In the genomic region with DNA sequence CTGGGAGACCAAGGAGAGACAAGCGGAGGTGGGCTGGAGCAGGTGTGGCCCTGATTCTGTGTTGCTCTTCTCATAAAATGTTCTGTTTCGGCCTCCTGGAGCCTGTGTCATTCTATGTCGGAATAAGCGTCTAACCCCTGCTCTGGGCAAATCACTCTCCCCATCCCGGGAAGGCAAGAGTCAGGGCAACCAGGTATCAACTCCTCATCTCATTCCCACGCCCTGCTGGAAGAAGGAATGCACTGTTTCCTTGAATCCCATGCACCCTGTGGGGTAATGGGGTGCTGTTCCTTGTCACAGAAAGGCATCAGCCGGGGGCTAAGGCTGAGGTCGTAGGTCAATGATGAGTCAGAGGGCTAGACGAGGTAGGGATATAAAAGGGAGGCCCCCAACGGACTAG, we compare ENCODE assay signal across 26 cellular contexts. TPM values are rescaled to one million over a fixed set of nuclear protein-coding genes. Genes with fewer than 3 reads are reported as not detected.
DNase-seq lines count a peak whose midpoint lies in the region; ATAC-seq and TF ChIP-seq lines count a peak whose summit lies in the region.
"Had no signal": no experiment of that assay in that cellular context is flagged by ENCODE, and none has a peak within 500 bp of the region (broad histone marks: within the 10 kb centered on the region; RNA-seq: fewer than 3 reads in every experiment).

No MANE protein-coding gene starts in this region.

- no peak overlapping the region for H4K91ac ChIP-seq in mesenchymal stem cell (ENCODE audit: low read length)

- no peaks in the 10 kb centered on the region for H3K4me1 Mint-ChIP-seq in stimulated activated effector memory CD8-positive, alpha-beta T cell treated with anti-CD3 and anti-CD28 coated beads, Interleukin-12 subunit alpha, Interleukin-12 subunit beta, amount 100 ng/mL, for 72 hours

- in situ Hi-C loops in astrocyte of the cerebellum (cut with HindIII; ENCODE audit: low sequenced_read_pairs), result no loop called here

- H2AFZ ChIP-seq in mesenchymal stem cell (ENCODE audit: low read depth, low read length) (no peak overlapping the region), hepatocyte (no peak overlapping the region)

- H3K4ac ChIP-seq in mesenchymal stem cell (ENCODE audit: low read depth in 1 of 2, low read length in 2 of 2), result no peak overlapping the region

- H3K36me3 Mint-ChIP-seq in stimulated activated effector memory CD8-positive, alpha-beta T cell treated with anti-CD3 and anti-CD28 coated beads, Interleukin-12 subunit alpha, Interleukin-12 subunit beta, amount 100 ng/mL, for 72 hours, result peaks cover 16% of the 10 kb centered on the region

- H2AK5ac ChIP-seq in mesenchymal stem cell (ENCODE audit: low read length, severe bottlenecking), result no peak overlapping the region

- H3K4me3 ChIP-seq in H7 (ENCODE audit: insufficient read depth, low read depth, low read length), result no peak overlapping the region
- peak overlapping the region; percentile 20 for H3K4me3 ChIP-seq in astrocyte of the cerebellum (ENCODE audit: low read depth, low read length)
- no peak overlapping the region for H3K4me3 ChIP-seq in mesenchymal stem cell (ENCODE audit: insufficient read depth in 1 of 2, low read depth in 1 of 2, low read length in 2 of 2)
- H3K4me3 ChIP-seq in hepatocyte, result no peak overlapping the region
- H3K4me3 ChIP-seq: body of pancreas, HAP-1, SK-N-MC had no signal

- H2BK120ac ChIP-seq in mesenchymal stem cell (ENCODE audit: low read depth, low read length), result no peak overlapping the region

- TF ChIP-seq CTCF in astrocyte of the cerebellum (IDR thresholded peaks at IDR 0.05; ENCODE audit: low read depth, low read length, missing control alignments), result no peak
- no peak for TF ChIP-seq CTCF in hepatocyte (IDR thresholded peaks at IDR 0.05; ENCODE audit: poor library complexity)

- no peak overlapping the region for H3K9ac ChIP-seq in mesenchymal stem cell (ENCODE audit: low read length)

- H3K18ac ChIP-seq in mesenchymal stem cell (ENCODE audit: low read depth in 1 of 2, low read length in 2 of 2), result no peak overlapping the region

- no peak overlapping the region for H2BK5ac ChIP-seq in mesenchymal stem cell (ENCODE audit: low read depth, low read length, poor library complexity, severe bottlenecking)

- H3K4me1 ChIP-seq in mesenchymal stem cell (ENCODE audit: control insufficient read depth, insufficient read depth, low read depth, low read length) (peaks cover 16% of the 10 kb centered on the region), hepatocyte (ENCODE audit: insufficient read depth) (no peaks in the 10 kb centered on the region)
- H3K4me1 ChIP-seq: colonic mucosa, HAP-1 had no signal

- H3K9me3 Mint-ChIP-seq in stimulated activated effector memory CD8-positive, alpha-beta T cell treated with anti-CD3 and anti-CD28 coated beads, Interleukin-12 subunit alpha, Interleukin-12 subunit beta, amount 100 ng/mL, for 72 hours, result no peaks in the 10 kb centered on the region

- no peak overlapping the region for H3K4me2 ChIP-seq in mesenchymal stem cell (ENCODE audit: low read length, poor library complexity, severe bottlenecking)
- no peak overlapping the region for H3K4me2 ChIP-seq in hepatocyte

- H3K27ac Mint-ChIP-seq in stimulated activated effector memory CD8-positive, alpha-beta T cell treated with anti-CD3 and anti-CD28 coated beads, Interleukin-12 subunit alpha, Interleukin-12 subunit beta, amount 100 ng/mL, for 72 hours, result peak overlapping the region; percentile 70
- H3K27ac Mint-ChIP-seq: activated CD4-positive, alpha-beta T cell treated with anti-CD3 and anti-CD28 coated beads for 36 hours had no signal

- peak; percentile 50 for DNase-seq in H7
- DNase-seq in astrocyte of the cerebellum (ENCODE audit: low read depth), result no peak
- no peak for DNase-seq in mesenchymal stem cell
- DNase-seq in stimulated activated effector memory CD8-positive, alpha-beta T cell treated with anti-CD3 and anti-CD28 coated beads, Interleukin-12 subunit alpha, Interleukin-12 subunit beta, amount 100 ng/mL, for 72 hours (ENCODE audit: low spot score in 2 of 2), result no peak
- no peak for DNase-seq in DMS53 (lab: John Stamatoyannopoulos, UW)
- DNase-seq in GF-D8 (lab: John Stamatoyannopoulos, UW), result no peak
- DNase-seq in hepatocyte (ENCODE audit: low spot score), result no peak
- DNase-seq: activated CD4-positive, alpha-beta T cell treated with anti-CD3 and anti-CD28 coated beads for 36 hours; activated CD8-positive, alpha-beta memory T cell treated with anti-CD3 and anti-CD28 coated beads for 24 hours; activated gamma-delta T cell; activated T-cell treated with anti-CD3 and anti-CD28 coated beads, Interleukin-2, amount 50 U/mL, for 1 hour; body of pancreas; colonic mucosa; kidney glomerular epithelial cell; NCI-H1092; NCI-H187 treated with DMSO at 0.1 percent for 48 hours; NCI-H69; occipital lobe; RPMI8226; T-helper 2 cell had no signal

- H3K23ac ChIP-seq in mesenchymal stem cell (ENCODE audit: low read length in 2 of 2), result no peak overlapping the region

- no peak overlapping the region for H3K4me3 Mint-ChIP-seq in stimulated activated effector memory CD8-positive, alpha-beta T cell treated with anti-CD3 and anti-CD28 coated beads, Interleukin-12 subunit alpha, Interleukin-12 subunit beta, amount 100 ng/mL, for 72 hours
- H3K4me3 Mint-ChIP-seq: activated CD4-positive, alpha-beta T cell treated with anti-CD3 and anti-CD28 coated beads for 36 hours had no signal

- H3K9me3 ChIP-seq in mesenchymal stem cell (ENCODE audit: control insufficient read depth, low read length) (no peaks in the 10 kb centered on the region), hepatocyte (ENCODE audit: low read depth) (no peaks in the 10 kb centered on the region)
- H3K9me3 ChIP-seq: body of pancreas, colonic mucosa, HAP-1 had no signal

- peak overlapping the region; percentile 33 for H2BK15ac ChIP-seq in mesenchymal stem cell (ENCODE audit: low read depth, poor library complexity, severe bottlenecking)

- H3K27ac ChIP-seq in mesenchymal stem cell (ENCODE audit: low read length, poor library complexity, severe bottlenecking), result no peak overlapping the region
- H3K27ac ChIP-seq in hepatocyte, result no peak overlapping the region
- H3K27ac ChIP-seq: body of pancreas, colonic mucosa, SK-N-MC had no signal

- no peak overlapping the region for H3K14ac ChIP-seq in mesenchymal stem cell (ENCODE audit: low read length in 2 of 2)

- peaks cover 19% of the 10 kb centered on the region for H3K27me3 ChIP-seq in H7 (ENCODE audit: control insufficient read depth, insufficient read depth, low read length)
- H3K27me3 ChIP-seq in mesenchymal stem cell (ENCODE audit: control insufficient read depth in 1 of 2, insufficient read depth in 1 of 2, low read length in 2 of 2), result peaks cover 21 to 26% of the 10 kb centered on the region in 2 experiments
- H3K27me3 ChIP-seq in hepatocyte, result peaks cover 21% of the 10 kb centered on the region

- no peaks in the 10 kb centered on the region for H4K20me1 ChIP-seq in hepatocyte (ENCODE audit: insufficient read depth, poor library complexity, severe bottlenecking)

- H3K36me3 ChIP-seq in H7 (replicated peaks; ENCODE audit: control insufficient read depth, insufficient read depth, low read length), result peaks cover under 1% of the 10 kb centered on the region
- H3K36me3 ChIP-seq in mesenchymal stem cell (ENCODE audit: control insufficient read depth in 1 of 2, insufficient read depth in 2 of 2, low read depth in 1 of 2, low read length in 2 of 2), result peaks cover 10 to 27% of the 10 kb centered on the region in 2 experiments
- H3K36me3 ChIP-seq in hepatocyte (replicated peaks; ENCODE audit: insufficient read depth, low read depth), result no peaks in the 10 kb centered on the region

- 95% methylated on average over 6 of the region's 10 CpGs for WGBS in mesenchymal stem cell
- 81% methylated on average over 10 of the region's 10 CpGs for WGBS in hepatocyte (ENCODE audit: low lambda C conversion rate, missing lambda C conversion rate)

- no peak overlapping the region for H4K8ac ChIP-seq in mesenchymal stem cell (ENCODE audit: low read length)

- H3K79me1 ChIP-seq in mesenchymal stem cell (replicated peaks; ENCODE audit: low read length, poor library complexity, severe bottlenecking), result no peaks in the 10 kb centered on the region

- no peaks in the 10 kb centered on the region for H3K9me2 ChIP-seq in hepatocyte (replicated peaks; ENCODE audit: insufficient read depth)

- no peaks in the 10 kb centered on the region for H3K79me2 ChIP-seq in hepatocyte

- H2BK12ac ChIP-seq in mesenchymal stem cell (ENCODE audit: low read length in 2 of 2), result no peak overlapping the region

- no peak for ATAC-seq in stimulated activated effector memory CD8-positive, alpha-beta T cell treated with anti-CD3 and anti-CD28 coated beads, Interleukin-12 subunit alpha, Interleukin-12 subunit beta, amount 100 ng/mL, for 72 hours
- no peak for ATAC-seq in GM19035 (IDR thresholded peaks at IDR 0.05; ENCODE audit: unreplicated experiment)
- ATAC-seq: activated CD4-positive, alpha-beta T cell treated with anti-CD3 and anti-CD28 coated beads for 36 hours; body of pancreas had no signal

RNA-seq across cellular contexts. Expression of a gene that starts 2.6 kb away (rescaled TPM):
- total RNA-seq in H7 (2014; rRNA removed; shearing (Covaris generic)), result not detected in 2 replicates
- not detected for polyA plus RNA-seq in mesenchymal stem cell (2013, experiment 1 of 2)
- polyA plus RNA-seq in mesenchymal stem cell (2013, experiment 2 of 2), result not detected
- 0.50 TPM in 1 of 2 replicates, not detected in the other for total RNA-seq in hepatocyte
- polyA plus RNA-seq in hepatocyte, result not detected in 2 replicates
- total RNA-seq: colonic mucosa, Daoy, glomerular endothelial cell, lung microvascular endothelial cell had no signal

RNA-seq across cellular contexts. Expression of a gene that starts 5.1 kb away (rescaled TPM):
- total RNA-seq in H7 (2014; rRNA removed; shearing (Covaris generic)), result 5.0 and 5.2 TPM in 2 replicates
- polyA plus RNA-seq in mesenchymal stem cell (2013, experiment 1 of 2), result 0.04 TPM
- polyA plus RNA-seq in mesenchymal stem cell (2013, experiment 2 of 2), result 0.04 TPM
- 0.32 and 0.73 TPM in 2 replicates for total RNA-seq in hepatocyte
- 0.50 and 1.0 TPM in 2 replicates for polyA plus RNA-seq in hepatocyte
- total RNA-seq: Daoy had no signal

RNA-seq across cellular contexts. Expression of a gene that starts 10.2 kb away (rescaled TPM):
- 82.1 and 101 TPM in 2 replicates for total RNA-seq in H7 (2014; rRNA removed; shearing (Covaris generic))
- 76.5 TPM for polyA plus RNA-seq in mesenchymal stem cell (2013, experiment 1 of 2)
- 83.4 TPM for polyA plus RNA-seq in mesenchymal stem cell (2013, experiment 2 of 2)
- total RNA-seq in hepatocyte, result 65.8 and 92.6 TPM in 2 replicates
- polyA plus RNA-seq in hepatocyte, result 107 and 125 TPM in 2 replicates

RNA-seq across cellular contexts. Expression of a gene that starts 10.3 kb away (rescaled TPM):
- 20.1 and 23.7 TPM in 2 replicates for total RNA-seq in H7 (2014; rRNA removed; shearing (Covaris generic))
- polyA plus RNA-seq in mesenchymal stem cell (2013, experiment 1 of 2), result 8.3 TPM
- polyA plus RNA-seq in mesenchymal stem cell (2013, experiment 2 of 2), result 8.3 TPM
- 18.0 and 18.2 TPM in 2 replicates for total RNA-seq in hepatocyte
- 13.1 and 14.6 TPM in 2 replicates for polyA plus RNA-seq in hepatocyte

RNA-seq across cellular contexts. Expression of a gene that starts 23.7 kb away (rescaled TPM):
- 83.9 and 95.1 TPM in 2 replicates for total RNA-seq in H7 (2014; rRNA removed; shearing (Covaris generic))
- 55.4 TPM for polyA plus RNA-seq in mesenchymal stem cell (2013, experiment 1 of 2)
- polyA plus RNA-seq in mesenchymal stem cell (2013, experiment 2 of 2), result 56.2 TPM
- 112 and 120 TPM in 2 replicates for total RNA-seq in hepatocyte
- polyA plus RNA-seq in hepatocyte, result 100 and 108 TPM in 2 replicates
